1 cellular context compared by ENCODE assay signal in the genomic region with DNA sequence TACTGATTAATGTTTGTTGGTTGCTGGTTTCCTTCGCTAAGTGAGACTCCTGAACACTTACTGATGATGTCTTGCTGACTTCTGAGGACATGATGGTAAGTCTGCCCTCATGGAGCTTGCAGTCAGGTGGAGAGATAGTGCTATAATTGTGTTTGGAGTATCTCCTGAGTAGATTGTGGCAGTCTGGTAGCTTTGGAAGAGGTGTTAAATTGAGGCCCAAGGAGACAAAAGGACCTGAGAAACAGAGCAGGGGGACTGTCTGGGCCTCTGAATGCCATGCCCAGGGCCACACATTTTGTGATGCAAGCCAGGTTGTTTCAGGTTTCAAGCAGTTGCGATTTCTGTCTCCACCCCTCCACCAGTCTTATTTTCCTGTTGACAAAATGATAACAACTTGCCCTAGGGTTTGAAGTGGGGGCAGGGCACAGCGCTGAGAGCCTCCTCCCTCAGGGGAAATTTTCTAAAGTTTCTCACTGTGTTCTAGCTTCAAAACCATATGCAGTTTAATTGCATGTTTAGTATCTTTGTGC.
TF ChIP-seq lines count a peak whose summit lies in the region.

No MANE protein-coding gene starts in this region.

TF ChIP-seq in HEK293, 187 proteins besides CTCF, POLR2A, EP300 and RAD21 (continued from another document and continues in another):
- TF ChIP-seq, protein P1, sequence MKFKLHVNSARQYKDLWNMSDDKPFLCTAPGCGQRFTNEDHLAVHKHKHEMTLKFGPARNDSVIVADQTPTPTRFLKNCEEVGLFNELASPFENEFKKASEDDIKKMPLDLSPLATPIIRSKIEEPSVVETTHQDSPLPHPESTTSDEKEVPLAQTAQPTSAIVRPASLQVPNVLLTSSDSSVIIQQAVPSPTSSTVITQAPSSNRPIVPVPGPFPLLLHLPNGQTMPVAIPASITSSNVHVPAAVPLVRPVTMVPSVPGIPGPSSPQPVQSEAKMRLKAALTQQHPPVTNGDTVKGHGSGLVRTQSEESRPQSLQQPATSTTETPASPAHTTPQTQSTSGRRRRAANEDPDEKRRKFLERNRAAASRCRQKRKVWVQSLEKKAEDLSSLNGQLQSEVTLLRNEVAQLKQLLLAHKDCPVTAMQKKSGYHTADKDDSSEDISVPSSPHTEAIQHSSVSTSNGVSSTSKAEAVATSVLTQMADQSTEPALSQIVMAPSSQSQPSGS (tag by site-specific recombination; IDR thresholded peaks at IDR 0.05; ENCODE audit: low read depth): no peak
- no peak for TF ChIP-seq ZNF416 (tag by site-specific recombination; IDR thresholded peaks at IDR 0.05)
- TF ChIP-seq ZSCAN16 (tag by site-specific recombination; IDR thresholded peaks at IDR 0.05): no peak
- no peak for TF ChIP-seq SP3 (tag by site-specific recombination; IDR thresholded peaks at IDR 0.05)
- TF ChIP-seq ZNF335 (tag by site-specific recombination; conservative IDR thresholded peaks at IDR 0.05): no peak
- TF ChIP-seq, protein P2, sequence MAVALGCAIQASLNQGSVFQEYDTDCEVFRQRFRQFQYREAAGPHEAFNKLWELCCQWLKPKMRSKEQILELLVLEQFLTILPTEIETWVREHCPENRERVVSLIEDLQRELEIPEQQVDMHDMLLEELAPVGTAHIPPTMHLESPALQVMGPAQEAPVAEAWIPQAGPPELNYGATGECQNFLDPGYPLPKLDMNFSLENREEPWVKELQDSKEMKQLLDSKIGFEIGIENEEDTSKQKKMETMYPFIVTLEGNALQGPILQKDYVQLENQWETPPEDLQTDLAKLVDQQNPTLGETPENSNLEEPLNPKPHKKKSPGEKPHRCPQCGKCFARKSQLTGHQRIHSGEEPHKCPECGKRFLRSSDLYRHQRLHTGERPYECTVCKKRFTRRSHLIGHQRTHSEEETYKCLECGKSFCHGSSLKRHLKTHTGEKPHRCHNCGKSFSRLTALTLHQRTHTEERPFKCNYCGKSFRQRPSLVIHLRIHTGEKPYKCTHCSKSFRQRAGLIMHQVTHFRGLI (tag by site-specific recombination; IDR thresholded peaks at IDR 0.05): no peak
- TF ChIP-seq ZSCAN30 (tag by site-specific recombination; IDR thresholded peaks at IDR 0.05): no peak
- TF ChIP-seq, protein P3, sequence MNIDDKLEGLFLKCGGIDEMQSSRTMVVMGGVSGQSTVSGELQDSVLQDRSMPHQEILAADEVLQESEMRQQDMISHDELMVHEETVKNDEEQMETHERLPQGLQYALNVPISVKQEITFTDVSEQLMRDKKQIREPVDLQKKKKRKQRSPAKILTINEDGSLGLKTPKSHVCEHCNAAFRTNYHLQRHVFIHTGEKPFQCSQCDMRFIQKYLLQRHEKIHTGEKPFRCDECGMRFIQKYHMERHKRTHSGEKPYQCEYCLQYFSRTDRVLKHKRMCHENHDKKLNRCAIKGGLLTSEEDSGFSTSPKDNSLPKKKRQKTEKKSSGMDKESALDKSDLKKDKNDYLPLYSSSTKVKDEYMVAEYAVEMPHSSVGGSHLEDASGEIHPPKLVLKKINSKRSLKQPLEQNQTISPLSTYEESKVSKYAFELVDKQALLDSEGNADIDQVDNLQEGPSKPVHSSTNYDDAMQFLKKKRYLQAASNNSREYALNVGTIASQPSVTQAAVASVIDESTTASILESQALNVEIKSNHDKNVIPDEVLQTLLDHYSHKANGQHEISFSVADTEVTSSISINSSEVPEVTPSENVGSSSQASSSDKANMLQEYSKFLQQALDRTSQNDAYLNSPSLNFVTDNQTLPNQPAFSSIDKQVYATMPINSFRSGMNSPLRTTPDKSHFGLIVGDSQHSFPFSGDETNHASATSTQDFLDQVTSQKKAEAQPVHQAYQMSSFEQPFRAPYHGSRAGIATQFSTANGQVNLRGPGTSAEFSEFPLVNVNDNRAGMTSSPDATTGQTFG (tag by site-specific recombination; IDR thresholded peaks at IDR 0.05; ENCODE audit: borderline replicate concordance): no peak
- no peak for TF ChIP-seq ZNF549 (tag by site-specific recombination; IDR thresholded peaks at IDR 0.05)
- TF ChIP-seq ZNF184 (tag by site-specific recombination; IDR thresholded peaks at IDR 0.05): no peak
- TF ChIP-seq ZNF48 (tag by site-specific recombination; IDR thresholded peaks at IDR 0.05): no peak
- TF ChIP-seq ZNF585B (tag by site-specific recombination; IDR thresholded peaks at IDR 0.05): 0 out of 2 replicates have a peak, but pooled peaks have one; percentile 5
- TF ChIP-seq ZNF521 (tag by site-specific recombination; IDR thresholded peaks at IDR 0.05): no peak
- TF ChIP-seq ZNF600 (tag by site-specific recombination; IDR thresholded peaks at IDR 0.05): no peak
- TF ChIP-seq MEIS1 (CRISPR knock-in tag; IDR thresholded peaks at IDR 0.05; ENCODE audit: borderline replicate concordance): no peak
- no peak for TF ChIP-seq ZNF629 (tag by site-specific recombination; IDR thresholded peaks at IDR 0.05)
- TF ChIP-seq ZNF626 (tag by site-specific recombination; IDR thresholded peaks at IDR 0.05): no peak
- TF ChIP-seq ZNF610 (tag by site-specific recombination; IDR thresholded peaks at IDR 0.05; ENCODE audit: borderline replicate concordance): no peak
- TF ChIP-seq, protein P4, sequence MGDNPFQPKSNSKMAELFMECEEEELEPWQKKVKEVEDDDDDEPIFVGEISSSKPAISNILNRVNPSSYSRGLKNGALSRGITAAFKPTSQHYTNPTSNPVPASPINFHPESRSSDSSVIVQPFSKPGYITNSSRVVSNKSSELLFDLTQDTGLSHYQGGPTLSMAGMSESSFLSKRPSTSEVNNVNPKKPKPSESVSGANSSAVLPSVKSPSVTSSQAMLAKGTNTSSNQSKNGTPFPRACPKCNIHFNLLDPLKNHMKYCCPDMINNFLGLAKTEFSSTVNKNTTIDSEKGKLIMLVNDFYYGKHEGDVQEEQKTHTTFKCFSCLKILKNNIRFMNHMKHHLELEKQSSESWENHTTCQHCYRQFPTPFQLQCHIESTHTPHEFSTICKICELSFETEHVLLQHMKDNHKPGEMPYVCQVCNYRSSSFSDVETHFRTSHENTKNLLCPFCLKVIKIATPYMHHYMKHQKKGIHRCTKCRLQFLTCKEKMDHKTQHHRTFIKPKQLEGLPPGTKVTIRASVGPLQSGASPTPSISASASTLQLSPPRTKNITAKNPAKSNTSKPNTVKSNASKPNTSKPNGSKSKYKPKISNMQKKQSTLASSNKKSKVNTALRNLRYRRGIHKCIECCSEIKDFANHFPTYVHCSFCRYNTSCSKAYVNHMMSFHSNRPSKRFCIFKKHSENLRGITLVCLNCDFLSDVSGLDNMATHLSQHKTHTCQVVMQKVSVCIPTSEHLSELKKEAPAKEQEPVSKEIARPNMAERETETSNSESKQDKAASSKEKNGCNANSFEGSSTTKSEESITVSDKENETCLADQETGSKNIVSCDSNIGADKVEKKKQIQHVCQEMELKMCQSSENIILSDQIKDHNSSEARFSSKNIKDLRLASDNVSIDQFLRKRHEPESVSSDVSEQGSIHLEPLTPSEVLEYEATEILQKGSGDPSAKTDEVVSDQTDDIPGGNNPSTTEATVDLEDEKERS (tag by site-specific recombination; IDR thresholded peaks at IDR 0.05): no peak
- no peak for TF ChIP-seq ZNF138 (tag by site-specific recombination; IDR thresholded peaks at IDR 0.05; ENCODE audit: borderline replicate concordance)
- no peak for TF ChIP-seq ZNF501 (tag by site-specific recombination; IDR thresholded peaks at IDR 0.05)
- TF ChIP-seq, protein P5, sequence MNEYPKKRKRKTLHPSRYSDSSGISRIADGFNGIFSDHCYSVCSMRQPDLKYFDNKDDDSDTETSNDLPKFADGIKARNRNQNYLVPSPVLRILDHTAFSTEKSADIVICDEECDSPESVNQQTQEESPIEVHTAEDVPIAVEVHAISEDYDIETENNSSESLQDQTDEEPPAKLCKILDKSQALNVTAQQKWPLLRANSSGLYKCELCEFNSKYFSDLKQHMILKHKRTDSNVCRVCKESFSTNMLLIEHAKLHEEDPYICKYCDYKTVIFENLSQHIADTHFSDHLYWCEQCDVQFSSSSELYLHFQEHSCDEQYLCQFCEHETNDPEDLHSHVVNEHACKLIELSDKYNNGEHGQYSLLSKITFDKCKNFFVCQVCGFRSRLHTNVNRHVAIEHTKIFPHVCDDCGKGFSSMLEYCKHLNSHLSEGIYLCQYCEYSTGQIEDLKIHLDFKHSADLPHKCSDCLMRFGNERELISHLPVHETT (tag by site-specific recombination; IDR thresholded peaks at IDR 0.05): no peak
- TF ChIP-seq ZNF670 (tag by site-specific recombination; IDR thresholded peaks at IDR 0.05; ENCODE audit: low read depth): no peak
- TF ChIP-seq ZNF169 (tag by site-specific recombination; IDR thresholded peaks at IDR 0.05): no peak
- no peak for TF ChIP-seq YY2 (tag by site-specific recombination; IDR thresholded peaks at IDR 0.05)
- TF ChIP-seq ZNF837 (tag by site-specific recombination; IDR thresholded peaks at IDR 0.05): no peak
- TF ChIP-seq ZNF292 (tag by site-specific recombination; IDR thresholded peaks at IDR 0.05; ENCODE audit: borderline replicate concordance, low read depth): no peak
- TF ChIP-seq SETDB1 (IDR thresholded peaks at IDR 0.05; ENCODE audit: insufficient read length, low read length): peak; percentile 74
- TF ChIP-seq ZNF830 (tag by site-specific recombination; IDR thresholded peaks at IDR 0.05; ENCODE audit: low read depth): no peak
- no peak for TF ChIP-seq ZNF510 (tag by site-specific recombination; IDR thresholded peaks at IDR 0.05; ENCODE audit: insufficient replicate concordance)
- TF ChIP-seq, protein P6, sequence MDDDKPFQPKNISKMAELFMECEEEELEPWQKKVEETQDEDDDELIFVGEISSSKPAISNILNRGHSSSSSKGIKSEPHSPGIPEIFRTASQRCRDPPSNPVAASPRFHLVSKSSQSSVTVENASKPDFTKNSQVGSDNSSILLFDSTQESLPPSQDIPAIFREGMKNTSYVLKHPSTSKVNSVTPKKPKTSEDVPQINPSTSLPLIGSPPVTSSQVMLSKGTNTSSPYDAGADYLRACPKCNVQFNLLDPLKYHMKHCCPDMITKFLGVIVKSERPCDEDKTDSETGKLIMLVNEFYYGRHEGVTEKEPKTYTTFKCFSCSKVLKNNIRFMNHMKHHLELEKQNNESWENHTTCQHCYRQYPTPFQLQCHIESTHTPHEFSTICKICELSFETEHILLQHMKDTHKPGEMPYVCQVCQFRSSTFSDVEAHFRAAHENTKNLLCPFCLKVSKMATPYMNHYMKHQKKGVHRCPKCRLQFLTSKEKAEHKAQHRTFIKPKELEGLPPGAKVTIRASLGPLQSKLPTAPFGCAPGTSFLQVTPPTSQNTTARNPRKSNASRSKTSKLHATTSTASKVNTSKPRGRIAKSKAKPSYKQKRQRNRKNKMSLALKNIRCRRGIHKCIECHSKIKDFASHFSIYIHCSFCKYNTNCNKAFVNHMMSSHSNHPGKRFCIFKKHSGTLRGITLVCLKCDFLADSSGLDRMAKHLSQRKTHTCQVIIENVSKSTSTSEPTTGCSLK (tag by site-specific recombination; IDR thresholded peaks at IDR 0.05): no peak
- no peak for TF ChIP-seq FEZF1 (tag by site-specific recombination; IDR thresholded peaks at IDR 0.05)
- no peak for TF ChIP-seq ZBTB21 (tag by site-specific recombination; IDR thresholded peaks at IDR 0.05)
- TF ChIP-seq ZNF621 (tag by site-specific recombination; IDR thresholded peaks at IDR 0.05): no peak
- TF ChIP-seq ZNF23 (tag by site-specific recombination; IDR thresholded peaks at IDR 0.05; ENCODE audit: borderline replicate concordance): no peak
- no peak for TF ChIP-seq SP2 (tag by site-specific recombination; IDR thresholded peaks at IDR 0.05)
- TF ChIP-seq ZNF248 (tag by site-specific recombination; IDR thresholded peaks at IDR 0.05): no peak
- TF ChIP-seq ZNF596 (tag by site-specific recombination; IDR thresholded peaks at IDR 0.05): no peak
- TF ChIP-seq, protein P7, sequence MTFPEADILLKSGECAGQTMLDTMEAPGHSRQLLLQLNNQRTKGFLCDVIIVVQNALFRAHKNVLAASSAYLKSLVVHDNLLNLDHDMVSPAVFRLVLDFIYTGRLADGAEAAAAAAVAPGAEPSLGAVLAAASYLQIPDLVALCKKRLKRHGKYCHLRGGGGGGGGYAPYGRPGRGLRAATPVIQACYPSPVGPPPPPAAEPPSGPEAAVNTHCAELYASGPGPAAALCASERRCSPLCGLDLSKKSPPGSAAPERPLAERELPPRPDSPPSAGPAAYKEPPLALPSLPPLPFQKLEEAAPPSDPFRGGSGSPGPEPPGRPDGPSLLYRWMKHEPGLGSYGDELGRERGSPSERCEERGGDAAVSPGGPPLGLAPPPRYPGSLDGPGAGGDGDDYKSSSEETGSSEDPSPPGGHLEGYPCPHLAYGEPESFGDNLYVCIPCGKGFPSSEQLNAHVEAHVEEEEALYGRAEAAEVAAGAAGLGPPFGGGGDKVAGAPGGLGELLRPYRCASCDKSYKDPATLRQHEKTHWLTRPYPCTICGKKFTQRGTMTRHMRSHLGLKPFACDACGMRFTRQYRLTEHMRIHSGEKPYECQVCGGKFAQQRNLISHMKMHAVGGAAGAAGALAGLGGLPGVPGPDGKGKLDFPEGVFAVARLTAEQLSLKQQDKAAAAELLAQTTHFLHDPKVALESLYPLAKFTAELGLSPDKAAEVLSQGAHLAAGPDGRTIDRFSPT (tag by site-specific recombination; IDR thresholded peaks at IDR 0.05): no peak
- no peak for TF ChIP-seq ZBTB8A (tag by site-specific recombination; IDR thresholded peaks at IDR 0.05)
- TF ChIP-seq ZNF214 (tag by site-specific recombination; IDR thresholded peaks at IDR 0.05; ENCODE audit: borderline replicate concordance): no peak
- no peak for TF ChIP-seq ZNF140 (tag by site-specific recombination; IDR thresholded peaks at IDR 0.05)
- TF ChIP-seq, protein P8, sequence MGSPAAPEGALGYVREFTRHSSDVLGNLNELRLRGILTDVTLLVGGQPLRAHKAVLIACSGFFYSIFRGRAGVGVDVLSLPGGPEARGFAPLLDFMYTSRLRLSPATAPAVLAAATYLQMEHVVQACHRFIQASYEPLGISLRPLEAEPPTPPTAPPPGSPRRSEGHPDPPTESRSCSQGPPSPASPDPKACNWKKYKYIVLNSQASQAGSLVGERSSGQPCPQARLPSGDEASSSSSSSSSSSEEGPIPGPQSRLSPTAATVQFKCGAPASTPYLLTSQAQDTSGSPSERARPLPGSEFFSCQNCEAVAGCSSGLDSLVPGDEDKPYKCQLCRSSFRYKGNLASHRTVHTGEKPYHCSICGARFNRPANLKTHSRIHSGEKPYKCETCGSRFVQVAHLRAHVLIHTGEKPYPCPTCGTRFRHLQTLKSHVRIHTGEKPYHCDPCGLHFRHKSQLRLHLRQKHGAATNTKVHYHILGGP (tag by site-specific recombination; IDR thresholded peaks at IDR 0.05): no peak
- TF ChIP-seq SCRT2 (tag by site-specific recombination; IDR thresholded peaks at IDR 0.05): no peak
- no peak for TF ChIP-seq ZFP3 (tag by site-specific recombination; IDR thresholded peaks at IDR 0.05; ENCODE audit: low read depth)
- TF ChIP-seq KLF1 (tag by site-specific recombination; IDR thresholded peaks at IDR 0.05): peak; percentile 67
